ENCODE assay signal across 9 cellular contexts in the genomic region with DNA sequence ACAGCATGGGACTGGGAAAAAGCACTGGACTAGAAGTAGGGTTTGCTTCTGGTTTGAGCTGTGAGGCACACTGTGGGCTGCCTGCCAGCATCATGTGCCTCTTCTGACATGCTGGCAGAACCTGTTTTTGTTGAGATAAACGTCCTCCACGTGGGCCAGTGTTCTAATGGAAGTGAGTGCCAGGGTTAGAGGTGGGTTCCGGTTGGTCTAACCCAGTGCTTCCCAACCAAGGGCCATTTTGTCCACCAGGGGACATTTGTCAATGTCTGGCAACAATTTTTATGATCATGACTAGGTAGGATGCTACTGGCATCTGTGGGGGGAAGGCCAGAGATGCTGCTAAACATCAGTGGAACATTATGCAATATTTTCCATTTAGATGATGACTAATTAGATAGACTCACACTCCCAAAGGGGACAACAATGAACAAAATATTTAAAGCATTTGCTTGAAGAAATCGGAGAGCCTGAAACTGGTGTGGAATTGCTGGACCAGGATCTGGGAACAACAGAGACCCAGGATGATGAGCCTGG.
A peak's percentile ranks its signal among the peaks of the same experiment; 100 is the strongest.
DNase-seq lines count a peak whose midpoint lies in the region; ATAC-seq, FAIRE-seq and TF ChIP-seq lines count a peak whose summit lies in the region.
"Had no signal": no experiment of that assay in that cellular context is flagged by ENCODE, and none has a peak within 500 bp of the region (broad histone marks: within the 10 kb centered on the region; RNA-seq: fewer than 3 reads in every experiment).

No MANE protein-coding gene starts in this region.

- TF ChIP-seq POLR2A in H54 (IDR thresholded peaks at IDR 0.05; ENCODE audit: low read depth, low read length): no peak

- DNase-seq in H54 (ENCODE audit: insufficient read length, low spot score) (peak; percentile 57), RPMI8226 (peak; percentile 53), head of caudate nucleus (peak in 26 of 42 donors; percentile 19 to 73 (median 46)), HuH-7.5 (ENCODE audit: low spot score) (no peak)

- no peaks in the 10 kb centered on the region for H3K27me3 Mint-ChIP-seq in stimulated activated naive CD8-positive, alpha-beta T cell treated with anti-CD3 and anti-CD28 coated beads, Interleukin-15, Interleukin-2, amounts not matched to agents 100 ng/mL and 50 ng/mL, for 24 hours

- peak overlapping the region; percentile 33 for H3K27ac Mint-ChIP-seq in stimulated activated naive CD8-positive, alpha-beta T cell treated with anti-CD3 and anti-CD28 coated beads, Interleukin-15, Interleukin-2, amounts not matched to agents 100 ng/mL and 50 ng/mL, for 24 hours

- peaks cover 6% of the 10 kb centered on the region for H3K36me3 Mint-ChIP-seq in stimulated activated naive CD8-positive, alpha-beta T cell treated with anti-CD3 and anti-CD28 coated beads, Interleukin-15, Interleukin-2, amounts not matched to agents 100 ng/mL and 50 ng/mL, for 24 hours (ENCODE audit: low read depth)

- no peaks in the 10 kb centered on the region for H3K9me3 Mint-ChIP-seq in stimulated activated naive CD8-positive, alpha-beta T cell treated with anti-CD3 and anti-CD28 coated beads, Interleukin-15, Interleukin-2, amounts not matched to agents 100 ng/mL and 50 ng/mL, for 24 hours

- H3K4me3 Mint-ChIP-seq in stimulated activated naive CD8-positive, alpha-beta T cell treated with anti-CD3 and anti-CD28 coated beads, Interleukin-15, Interleukin-2, amounts not matched to agents 100 ng/mL and 50 ng/mL, for 24 hours: no peak overlapping the region

- intact Hi-C loops in head of caudate nucleus (cut with DNase I): no loop called here

- peaks cover 10% of the 10 kb centered on the region for H3K4me1 Mint-ChIP-seq in stimulated activated naive CD8-positive, alpha-beta T cell treated with anti-CD3 and anti-CD28 coated beads, Interleukin-15, Interleukin-2, amounts not matched to agents 100 ng/mL and 50 ng/mL, for 24 hours (ENCODE audit: low read depth)

- ATAC-seq in HG03571 (IDR thresholded peaks at IDR 0.05; ENCODE audit: unreplicated experiment): no peak
- ATAC-seq in HG03457 (IDR thresholded peaks at IDR 0.05; ENCODE audit: unreplicated experiment): no peak
- ATAC-seq in HG02759 (IDR thresholded peaks at IDR 0.05; ENCODE audit: unreplicated experiment): no peak

- no peak for FAIRE-seq in H54 (lab: Jason Lieb, UNC)
- FAIRE-seq: colon had no signal
